Comparison of ENCODE assay signal across 10 cellular contexts in genomic region chr7:952548-953441, GRCh38. TPM values are rescaled to one million over a fixed set of nuclear protein-coding genes. Genes with fewer than 3 reads are reported as not detected.
A peak's percentile ranks its signal among the peaks of the same experiment; 100 is the strongest.
DNase-seq lines count a peak whose midpoint lies in the region; ATAC-seq and TF ChIP-seq lines count a peak whose summit lies in the region.
"Had no signal": no experiment of that assay in that cellular context is flagged by ENCODE, and none has a peak within 500 bp of the region (broad histone marks: within the 10 kb centered on the region; RNA-seq: fewer than 3 reads in every experiment).

No MANE protein-coding gene starts in this region.

- H2AFZ ChIP-seq in H9 (ENCODE audit: low read length), result no peak overlapping the region

- no peaks in the 10 kb centered on the region for H3K9me3 ChIP-seq in H9 (ENCODE audit: control insufficient read depth, low read depth, low read length)

- peak overlapping the region; percentile 46 to 53; a peak in 2 of 5 replicates for H3K4me3 Mint-ChIP-seq in H9
- peak overlapping the region; percentile 54 for H3K4me3 Mint-ChIP-seq in activated T-helper 2 cell treated with anti-CD3 and anti-CD28 coated beads, Interferon-gamma antibody, Interleukin-2, Interleukin-4, amounts not matched to agents 10 μg/mL and 5 μg/mL and 100 μg/mL, durations not matched to agents 14 hours and 24 hours and 36 hours (ENCODE audit: low read depth)
- peak overlapping the region; percentile 55 for H3K4me3 Mint-ChIP-seq in stimulated activated effector memory CD8-positive, alpha-beta T cell treated with anti-CD3 and anti-CD28 coated beads, Interleukin-12 subunit alpha, Interleukin-12 subunit beta, amount 100 ng/mL, for 72 hours
- H3K4me3 Mint-ChIP-seq: neural crest cell had no signal

- H4K20me1 ChIP-seq in H9 (ENCODE audit: control insufficient read depth, insufficient read depth, insufficient read length), result no peaks in the 10 kb centered on the region

- no peak overlapping the region for H3K14ac ChIP-seq in H9 (ENCODE audit: insufficient read depth, low read length)

- no peak overlapping the region for H2BK5ac ChIP-seq in H9 (ENCODE audit: insufficient read length, low read length)

- no CpG with 5 or more reads among the region's 20 CpGs for WGBS in H9 (ENCODE audit: extremely low coverage, insufficient read length, low lambda C conversion rate)

- no peak overlapping the region for H3K27ac ChIP-seq in H9 (ENCODE audit: insufficient read length, low read depth, low read length)
- H3K27ac ChIP-seq in foreskin keratinocyte, result no peak overlapping the region
- H3K27ac ChIP-seq: SK-N-MC had no signal

- no peak for TF ChIP-seq CTCF in H9 (conservative IDR thresholded peaks at IDR 0.05)
- TF ChIP-seq CTCF in foreskin keratinocyte (conservative IDR thresholded peaks at IDR 0.05), result no peak

- no peak overlapping the region for H3K9ac ChIP-seq in H9 (ENCODE audit: extremely low read depth, insufficient read length, low read length)

- H2AK5ac ChIP-seq in H9 (ENCODE audit: insufficient read length, low read length), result no peak overlapping the region

- H3K27me3 ChIP-seq in H9 (ENCODE audit: insufficient read depth, low read length) (peaks cover 3% of the 10 kb centered on the region; the same call in 1 of the 2 replicates), foreskin keratinocyte (peaks cover 18% of the 10 kb centered on the region)

- H3K4me2 ChIP-seq in H9 (ENCODE audit: insufficient read depth, insufficient read length, low read length), result peak overlapping the region; percentile 61

- H4K8ac ChIP-seq in H9 (replicated peaks; ENCODE audit: insufficient read length, low read depth, low read length), result no peak overlapping the region

- H2BK12ac ChIP-seq in H9 (ENCODE audit: insufficient read length, low read depth, low read length), result no peak overlapping the region

- no peak overlapping the region for H3K56ac ChIP-seq in H9 (ENCODE audit: insufficient read length, low read depth, low read length)

- no peaks in the 10 kb centered on the region for H3K79me1 ChIP-seq in H9 (ENCODE audit: insufficient read depth, low read depth, low read length, poor library complexity, severe bottlenecking)

- intact Hi-C loops in activated T-helper 2 cell treated with anti-CD3 and anti-CD28 coated beads, Interferon-gamma antibody, Interleukin-2, Interleukin-4, amounts not matched to agents 10 μg/mL and 5 μg/mL and 100 μg/mL, durations not matched to agents 14 hours and 24 hours and 36 hours (cut with micrococcal nuclease), result no loop called here

- H4K91ac ChIP-seq in H9 (ENCODE audit: insufficient read length, low read depth, low read length), result no peak overlapping the region

- H2BK120ac ChIP-seq in H9 (ENCODE audit: low read depth, low read length, poor library complexity, severe bottlenecking), result no peak overlapping the region

- 0 out of 2 replicates have a peak overlapping the region, but pooled peaks have one; percentile 29 for H2BK15ac ChIP-seq in H9 (ENCODE audit: low read depth, low read length)

- no peak overlapping the region for H2BK20ac ChIP-seq in H9 (ENCODE audit: low read depth, low read length, poor library complexity, severe bottlenecking)

- H3K23me2 ChIP-seq in H9 (ENCODE audit: insufficient read length, low read depth, low read length, poor library complexity, severe bottlenecking), result peaks cover 5% of the 10 kb centered on the region

- H3K9me3 Mint-ChIP-seq in H9, result peaks cover 0 to 3% of the 10 kb centered on the region in 2 experiments; a peak in 1 of 5 replicates
- H3K9me3 Mint-ChIP-seq in activated T-helper 2 cell treated with anti-CD3 and anti-CD28 coated beads, Interferon-gamma antibody, Interleukin-2, Interleukin-4, amounts not matched to agents 10 μg/mL and 5 μg/mL and 100 μg/mL, durations not matched to agents 14 hours and 24 hours and 36 hours, result no peaks in the 10 kb centered on the region
- H3K9me3 Mint-ChIP-seq in stimulated activated effector memory CD8-positive, alpha-beta T cell treated with anti-CD3 and anti-CD28 coated beads, Interleukin-12 subunit alpha, Interleukin-12 subunit beta, amount 100 ng/mL, for 72 hours, result no peaks in the 10 kb centered on the region
- H3K9me3 Mint-ChIP-seq: neural crest cell had no signal

- no peak overlapping the region for H3K4ac ChIP-seq in H9 (ENCODE audit: low read depth, low read length)

- H3K27ac Mint-ChIP-seq in H9, result no peak overlapping the region
- H3K27ac Mint-ChIP-seq in activated T-helper 2 cell treated with anti-CD3 and anti-CD28 coated beads, Interferon-gamma antibody, Interleukin-2, Interleukin-4, amounts not matched to agents 10 μg/mL and 5 μg/mL and 100 μg/mL, durations not matched to agents 14 hours and 24 hours and 36 hours, result no peak overlapping the region
- H3K27ac Mint-ChIP-seq in stimulated activated effector memory CD8-positive, alpha-beta T cell treated with anti-CD3 and anti-CD28 coated beads, Interleukin-12 subunit alpha, Interleukin-12 subunit beta, amount 100 ng/mL, for 72 hours, result no peak overlapping the region

- H3K36me3 Mint-ChIP-seq in H9 (ENCODE audit: insufficient read depth in 1 of 3, low read depth in 3 of 3), result no peaks in the 10 kb centered on the region; a peak in 1 of 7 replicates
- H3K36me3 Mint-ChIP-seq in activated T-helper 2 cell treated with anti-CD3 and anti-CD28 coated beads, Interferon-gamma antibody, Interleukin-2, Interleukin-4, amounts not matched to agents 10 μg/mL and 5 μg/mL and 100 μg/mL, durations not matched to agents 14 hours and 24 hours and 36 hours (ENCODE audit: low read depth), result peaks cover 4% of the 10 kb centered on the region
- H3K36me3 Mint-ChIP-seq in stimulated activated effector memory CD8-positive, alpha-beta T cell treated with anti-CD3 and anti-CD28 coated beads, Interleukin-12 subunit alpha, Interleukin-12 subunit beta, amount 100 ng/mL, for 72 hours, result peaks cover 30% of the 10 kb centered on the region

- H3K23ac ChIP-seq in H9 (ENCODE audit: insufficient read length, low read depth, low read length), result no peak overlapping the region

- DNase-seq in H9 (peak; percentile 25), islet precursor cell (peak; percentile 46), HuH-7 (ENCODE audit: low spot score) (no peak), foreskin keratinocyte (no peak)
- DNase-seq in activated T-helper 2 cell treated with anti-CD3 and anti-CD28 coated beads, Interferon-gamma antibody, Interleukin-2, Interleukin-4, amounts not matched to agents 10 μg/mL and 5 μg/mL and 100 μg/mL, durations not matched to agents 14 hours and 24 hours and 36 hours (ENCODE audit: low spot score), result no peak
- no peak for DNase-seq in stimulated activated effector memory CD8-positive, alpha-beta T cell treated with anti-CD3 and anti-CD28 coated beads, Interleukin-12 subunit alpha, Interleukin-12 subunit beta, amount 100 ng/mL, for 72 hours (ENCODE audit: low spot score in 2 of 2)
- DNase-seq: activated gamma-delta T cell treated with Interleukin-2 at 50 U/mL for 16 hours had no signal

- peaks cover 43% of the 10 kb centered on the region for H3K27me3 Mint-ChIP-seq in H9 (ENCODE audit: low read depth)
- peaks cover 8% of the 10 kb centered on the region for H3K27me3 Mint-ChIP-seq in activated T-helper 2 cell treated with anti-CD3 and anti-CD28 coated beads, Interferon-gamma antibody, Interleukin-2, Interleukin-4, amounts not matched to agents 10 μg/mL and 5 μg/mL and 100 μg/mL, durations not matched to agents 14 hours and 24 hours and 36 hours (ENCODE audit: low read depth)

- H4K5ac ChIP-seq in H9 (ENCODE audit: insufficient read length, low read depth, low read length), result no peak overlapping the region

- H3K4me1 Mint-ChIP-seq in H9, result peaks cover 7 to 14% of the 10 kb centered on the region in 2 experiments; a peak in 2 of 4 replicates
- peaks cover 2% of the 10 kb centered on the region for H3K4me1 Mint-ChIP-seq in activated T-helper 2 cell treated with anti-CD3 and anti-CD28 coated beads, Interferon-gamma antibody, Interleukin-2, Interleukin-4, amounts not matched to agents 10 μg/mL and 5 μg/mL and 100 μg/mL, durations not matched to agents 14 hours and 24 hours and 36 hours (ENCODE audit: low read depth)
- peaks cover 43% of the 10 kb centered on the region for H3K4me1 Mint-ChIP-seq in stimulated activated effector memory CD8-positive, alpha-beta T cell treated with anti-CD3 and anti-CD28 coated beads, Interleukin-12 subunit alpha, Interleukin-12 subunit beta, amount 100 ng/mL, for 72 hours
- H3K4me1 Mint-ChIP-seq: neural crest cell had no signal

- no peak overlapping the region for H3K18ac ChIP-seq in H9 (ENCODE audit: insufficient read length, low read depth, low read length)

- no peak overlapping the region for H3T11ph ChIP-seq in H9 (ENCODE audit: low read length)

- H3K4me1 ChIP-seq in H9 (ENCODE audit: insufficient read depth, low read length) (no peaks in the 10 kb centered on the region; the same call in 1 of the 2 replicates), foreskin keratinocyte (no peaks in the 10 kb centered on the region)

- no peaks in the 10 kb centered on the region for H3K79me2 ChIP-seq in H9 (ENCODE audit: insufficient read depth, low read length)

- ATAC-seq in stimulated activated effector memory CD8-positive, alpha-beta T cell treated with anti-CD3 and anti-CD28 coated beads, Interleukin-12 subunit alpha, Interleukin-12 subunit beta, amount 100 ng/mL, for 72 hours, result no peak
- ATAC-seq in activated CD4-positive, CD25-positive, alpha-beta regulatory T cell treated with anti-CD3 and anti-CD28 coated beads, Interleukin-2, amount 50 U/mL, for 24 hours, result no peak
- ATAC-seq in foreskin keratinocyte, result no peak

RNA-seq across cellular contexts. Expression of gene ADAP1, which starts 1.7 kb away (rescaled TPM):
- total RNA-seq in H9 (2021) (6.2 and 6.8 TPM in 2 replicates), foreskin keratinocyte (5.8 and 7.8 TPM in 2 replicates)
- 62.8 and 65.2 TPM in 2 replicates for total RNA-seq in activated T-helper 2 cell treated with anti-CD3 and anti-CD28 coated beads, Interferon-gamma antibody, Interleukin-2, Interleukin-4, amounts not matched to agents 10 μg/mL and 5 μg/mL and 100 μg/mL, durations not matched to agents 14 hours and 24 hours and 36 hours
- 5.1 and 6.9 TPM in 2 replicates for polyA plus RNA-seq in foreskin keratinocyte

RNA-seq across cellular contexts. Expression of gene COX19, which starts 22.6 kb away (rescaled TPM):
- total RNA-seq in H9 (2021), result 10.2 and 12.3 TPM in 2 replicates
- total RNA-seq in activated T-helper 2 cell treated with anti-CD3 and anti-CD28 coated beads, Interferon-gamma antibody, Interleukin-2, Interleukin-4, amounts not matched to agents 10 μg/mL and 5 μg/mL and 100 μg/mL, durations not matched to agents 14 hours and 24 hours and 36 hours, result 15.0 and 17.2 TPM in 2 replicates
- 5.9 and 6.0 TPM in 2 replicates for total RNA-seq in foreskin keratinocyte
- 5.6 and 6.1 TPM in 2 replicates for polyA plus RNA-seq in foreskin keratinocyte

RNA-seq across cellular contexts. Expression of gene CYP2W1, which starts 30.2 kb away (rescaled TPM):
- not detected in 2 replicates for total RNA-seq in H9 (2021)
- total RNA-seq in activated T-helper 2 cell treated with anti-CD3 and anti-CD28 coated beads, Interferon-gamma antibody, Interleukin-2, Interleukin-4, amounts not matched to agents 10 μg/mL and 5 μg/mL and 100 μg/mL, durations not matched to agents 14 hours and 24 hours and 36 hours, result not detected in 2 replicates
- total RNA-seq in foreskin keratinocyte, result not detected in 2 replicates
- polyA plus RNA-seq in foreskin keratinocyte, result not detected in 2 replicates
- total RNA-seq: neural crest cell had no signal

Comparison
In these comparisons a context has a peak if more than half of its experiments do, and no peak if none do; other contexts are left out.
1. DNase-seq: peak in H9 (single experiment) and islet precursor cell (single experiment); none in activated T-helper 2 cell treated with anti-CD3 and anti-CD28 coated beads, Interferon-gamma antibody, Interleukin-2, Interleukin-4, amounts not matched to agents 10 μg/mL and 5 μg/mL and 100 μg/mL, durations not matched to agents 14 hours and 24 hours and 36 hours (single experiment), stimulated activated effector memory CD8-positive, alpha-beta T cell treated with anti-CD3 and anti-CD28 coated beads, Interleukin-12 subunit alpha, Interleukin-12 subunit beta, amount 100 ng/mL, for 72 hours (0 of 2), HuH-7 (single experiment) and foreskin keratinocyte (0 of 2).
2. Peak in every context shown above with its lines, with median percentiles within 50 percentile points of each other: H3K4me3 Mint-ChIP-seq.